Comparison of ENCODE assay signal across 8 cellular contexts in the genomic region with DNA sequence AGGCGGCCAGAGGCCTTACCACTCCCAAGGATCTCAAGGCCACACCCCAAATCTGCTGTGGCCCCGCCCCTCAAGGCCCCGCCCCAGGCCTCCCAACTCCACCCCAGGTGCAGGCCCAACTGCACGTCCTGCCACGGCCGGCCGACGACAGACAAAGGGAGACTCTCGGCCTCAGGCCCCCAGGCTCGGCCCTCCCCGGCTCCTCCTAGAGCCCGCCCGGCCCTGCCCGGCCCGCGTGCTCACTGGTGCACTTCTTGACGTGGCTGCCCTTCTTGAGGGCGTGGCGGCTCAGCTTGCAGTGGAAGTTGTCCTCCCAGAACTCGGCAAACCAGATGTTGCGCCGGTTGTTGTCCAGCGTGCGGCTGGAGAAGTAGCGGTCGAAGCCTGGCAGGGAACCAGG.
DNase-seq lines count a peak whose midpoint lies in the region; ATAC-seq and TF ChIP-seq lines count a peak whose summit lies in the region.

No MANE protein-coding gene starts in this region.

- H3K27me3 ChIP-seq in MM.1S (replicated peaks; ENCODE audit: insufficient read depth, low read length), result peaks cover 70% of the 10 kb centered on the region
- no peaks in the 10 kb centered on the region for H3K27me3 ChIP-seq in ovary

- peaks cover 0 to 6% (median 5%) of the 10 kb centered on the region in 4 donors for H3K4me1 Mint-ChIP-seq in naive thymus-derived CD8-positive, alpha-beta T cell

- no peak overlapping the region for H3K4me3 ChIP-seq in MM.1S (ENCODE audit: low read length)
- peak overlapping the region; percentile 1 for H3K4me3 ChIP-seq in ovary

- POLR2A ChIA-PET in naive thymus-derived CD8-positive, alpha-beta T cell (lab: Charles Lee), result no interaction called here

- H3K9ac ChIP-seq in MM.1S (ENCODE audit: low read length), result no peak overlapping the region

- TF ChIP-seq CTCF in MM.1S (IDR thresholded peaks at IDR 0.05; ENCODE audit: low read length), result no peak
- no peak for TF ChIP-seq CTCF in ovary (IDR thresholded peaks at IDR 0.05)

- H3K79me2 ChIP-seq in MM.1S (ENCODE audit: low read length), result no peaks in the 10 kb centered on the region

- H3F3A ChIP-seq in MM.1S (ENCODE audit: insufficient read depth, low read length), result no peaks in the 10 kb centered on the region

- H4K20me1 ChIP-seq in MM.1S (ENCODE audit: insufficient read depth, low read length), result no peaks in the 10 kb centered on the region

- no peak for TF ChIP-seq EP300 in ovary (IDR thresholded peaks at IDR 0.05)

- TF ChIP-seq POLR2A in ovary (IDR thresholded peaks at IDR 0.05), result no peak

- H3K27ac Mint-ChIP-seq in naive thymus-derived CD8-positive, alpha-beta T cell, result no peak overlapping the region

- H3K36me3 Mint-ChIP-seq in naive thymus-derived CD8-positive, alpha-beta T cell, result no peaks in the 10 kb centered on the region

- peaks cover 0 to 16% (median 5%) of the 10 kb centered on the region in 5 donors for H3K27me3 Mint-ChIP-seq in naive thymus-derived CD8-positive, alpha-beta T cell

- no peaks in the 10 kb centered on the region for H3K9me2 ChIP-seq in MM.1S (replicated peaks; ENCODE audit: insufficient read depth, low read length)

- H3K27ac ChIP-seq in MM.1S (ENCODE audit: low read length) (no peak overlapping the region), ovary (peak overlapping the region; percentile 22 to 51)

- no peak for ATAC-seq in naive thymus-derived CD8-positive, alpha-beta T cell
- ATAC-seq in HG03280 (IDR thresholded peaks at IDR 0.05; ENCODE audit: unreplicated experiment) (no peak), HG03469 (IDR thresholded peaks at IDR 0.05; ENCODE audit: unreplicated experiment) (no peak)

- peak overlapping the region; percentile 56; the same call in 1 of the 2 replicates for H2AFZ ChIP-seq in MM.1S (ENCODE audit: low read length)

- H3K36me3 ChIP-seq in MM.1S (replicated peaks; ENCODE audit: insufficient read depth, low read length) (no peaks in the 10 kb centered on the region), ovary (no peaks in the 10 kb centered on the region)

- H3K9me3 ChIP-seq in MM.1S (replicated peaks; ENCODE audit: insufficient read depth, low read length) (no peaks in the 10 kb centered on the region), ovary (no peaks in the 10 kb centered on the region)

- H3K4me1 ChIP-seq in MM.1S (ENCODE audit: low read length) (0 out of 2 replicates have a peak, but pooled peaks cover 6% of the 10 kb centered on the region), ovary (ENCODE audit: insufficient read depth) (peaks cover 3% of the 10 kb centered on the region)

- H3K9me3 Mint-ChIP-seq in naive thymus-derived CD8-positive, alpha-beta T cell, result no peaks in the 10 kb centered on the region

- WGBS in ovary, 3 donors, result 5 to 10% (median 5%) methylated on average over 21 to 26 of the region's 26 CpGs

- no peak overlapping the region for H3K4me3 Mint-ChIP-seq in naive thymus-derived CD8-positive, alpha-beta T cell

- intact Hi-C loops in ovary (cut with DNase I), result loop anchor here in 1 of 4 donors (10.0 kb wide), 1 partner anchor 98 kb away; no protein-coding TSS in a partner anchor

- DNase-seq in DMS79 treated with DMSO at 0.1 percent for 48 hours (lab: John Stamatoyannopoulos, UW) (peak; percentile 46), MM.1S (peak; percentile 46), fibroblast of gingiva (ENCODE audit: low read depth) (peak; percentile 71), ovary (peak; percentile 64 to 85 (median 74)), superior temporal gyrus (ENCODE audit: extremely low spot score) (no peak)
- DNase-seq in naive thymus-derived CD8-positive, alpha-beta T cell, result no peak

- peak overlapping the region; percentile 20; the same call in 1 of the 2 replicates for H3K4me2 ChIP-seq in MM.1S (ENCODE audit: low read depth, low read length)

Comparison
In these comparisons a context has a peak if more than half of its experiments do, and no peak if none do; other contexts are left out.
1. DNase-seq: peak in DMS79 treated with DMSO at 0.1 percent for 48 hours (single experiment), MM.1S (single experiment), fibroblast of gingiva (single experiment) and ovary (5 of 5); none in naive thymus-derived CD8-positive, alpha-beta T cell (0 of 10) and superior temporal gyrus (single experiment).